ENCODE assay signal across 8 cellular contexts in genomic region chr7:140517546-140518369, GRCh38.
DNase-seq lines count a peak whose midpoint lies in the region; ATAC-seq and TF ChIP-seq lines count a peak whose summit lies in the region.

No MANE protein-coding gene starts in this region.

- CTCF ChIA-PET in HEK293T (lab: Yijun Ruan, JAX) = interaction anchor here (0.6 to 4.7 kb wide), 19 partner anchors 11 to 158 kb away, joined by 3 to 32 read pairs (median 4); no protein-coding TSS in a partner anchor

- ATAC-seq in GM18858 (IDR thresholded peaks at IDR 0.05; ENCODE audit: unreplicated experiment) = no peak

- DNase-seq in COR-L47 (lab: John Stamatoyannopoulos, UW) (peak; percentile 81), HEK293T (ENCODE audit: extremely low spot score) (peak; percentile 97), NCI-H446 (lab: John Stamatoyannopoulos, UW) (peak; percentile 59 to 88), kidney tubule cell (ENCODE audit: low spot score) (peak; percentile 88)
- peak; percentile 19 for DNase-seq in activated CD4-positive, CD25-positive, alpha-beta regulatory T cell treated with anti-CD3 and anti-CD28 coated beads, Interleukin-2, amount 50 U/mL, for 16 hours (ENCODE audit: low read depth, low spot score)
- peak; percentile 55 for DNase-seq in central memory CD4-positive, alpha-beta T cell
- DNase-seq in stimulated activated CD4-positive, alpha-beta T cell treated with anti-CD3 and anti-CD28 coated beads, Interleukin-1b, Interleukin-23, amount 100 ng/mL, for 48 hours = peak; percentile 65

- POLR2A ChIA-PET in HEK293T (lab: Yijun Ruan, JAX) = interaction anchor here (1.2 to 1.4 kb wide), 3 partner anchors 40 to 123 kb away, joined by 3 to 5 read pairs (median 5); partner anchors contain the start of gene DENND2A

TF ChIP-seq in HEK293T, 16 proteins besides CTCF, POLR2A, EP300 and RAD21:
- TF ChIP-seq LEF1 (IDR thresholded peaks at IDR 0.05; ENCODE audit: borderline replicate concordance) (no peak), FOXM1 (IDR thresholded peaks at IDR 0.05; ENCODE audit: borderline replicate concordance) (no peak), ZNF384 (IDR thresholded peaks at IDR 0.05) (no peak), HDGF (IDR thresholded peaks at IDR 0.05; ENCODE audit: borderline replicate concordance) (peak; percentile 97), FOXA1 (IDR thresholded peaks at IDR 0.05) (no peak), PKNOX1 (IDR thresholded peaks at IDR 0.05) (no peak)

Comparison
In these comparisons a context has a peak if more than half of its experiments do, and no peak if none do; other contexts are left out.
1. DNase-seq: peak in every context shown above with its lines; median percentile 97 in HEK293T; 88 in kidney tubule cell; 81 in COR-L47; 74 in NCI-H446; 65 in stimulated activated CD4-positive, alpha-beta T cell treated with anti-CD3 and anti-CD28 coated beads, Interleukin-1b, Interleukin-23, amount 100 ng/mL, for 48 hours; 55 in central memory CD4-positive, alpha-beta T cell; 19 in activated CD4-positive, CD25-positive, alpha-beta regulatory T cell treated with anti-CD3 and anti-CD28 coated beads, Interleukin-2, amount 50 U/mL, for 16 hours.